Comparison of ENCODE assay signal across 16 cellular contexts in the genomic region with DNA sequence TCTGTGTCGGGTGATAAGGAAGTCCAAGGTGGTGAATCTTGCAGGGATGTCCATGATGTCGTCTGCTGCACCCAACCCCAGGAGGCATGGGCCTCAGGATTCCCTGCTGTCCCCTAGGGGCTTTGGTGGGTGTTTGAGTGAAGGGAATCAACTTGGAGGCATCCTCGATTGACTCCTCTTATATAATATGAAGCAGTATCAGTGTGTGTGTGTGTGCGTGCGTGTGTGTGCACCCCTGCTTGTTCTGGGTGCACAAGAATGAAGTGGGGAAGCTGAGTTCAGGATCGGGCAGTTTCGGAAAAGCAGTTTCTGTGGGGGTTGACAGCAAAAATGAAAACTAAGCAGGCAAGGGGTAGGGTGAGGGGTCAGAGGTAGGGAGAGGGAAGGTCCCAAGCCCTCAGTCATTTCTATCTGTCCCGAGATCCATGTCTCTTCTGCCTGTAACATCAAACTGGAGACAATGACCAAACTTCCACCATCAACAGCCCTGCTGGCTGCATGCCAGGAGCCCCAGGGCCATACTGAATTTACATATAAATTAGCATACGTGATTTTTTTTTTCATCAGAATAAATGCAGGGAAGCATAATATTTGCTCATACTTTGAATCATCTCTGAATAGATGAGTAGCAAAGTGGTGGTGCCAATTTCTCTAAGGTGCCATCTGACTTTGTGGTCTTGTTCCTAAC. TPM values are rescaled to one million over a fixed set of nuclear protein-coding genes. Genes with fewer than 3 reads are reported as not detected.
"Had no signal": no experiment of that assay in that cellular context is flagged by ENCODE, and none has a peak within 500 bp of the region (broad histone marks: within the 10 kb centered on the region; RNA-seq: fewer than 3 reads in every experiment).

No MANE protein-coding gene starts in this region.

- H3K9me3 ChIP-seq: adrenal gland, mucosa of descending colon, sigmoid colon, tibial nerve had no signal

- H3K36me3 ChIP-seq: adrenal gland, cardiac muscle cell, neural progenitor cell, sigmoid colon, tibial nerve had no signal

- H3K9ac ChIP-seq: neural progenitor cell had no signal

- H3K4me3 ChIP-seq: adrenal gland, cardiac muscle cell, mucosa of descending colon, neural progenitor cell had no signal

- DNase-seq: activated CD4-positive, alpha-beta T cell treated with anti-CD3 and anti-CD28 coated beads for 36 hours; activated CD4-positive, alpha-beta T cell treated with anti-CD3 and anti-CD28 coated beads, Interleukin-2, amount 50 U/mL, for 48 hours; activated gamma-delta T cell; adrenal gland; foreskin fibroblast; left ventricle myocardium superior; mucosa of descending colon; naive B cell; sigmoid colon; stimulated activated naive B cell treated with anti-CD40 and anti-IgM and Interleukin-4, amounts not matched to agents 10 μg/mL and 1 μg/mL and 100 μg/mL, for 72 hours; T-helper 17 cell had no signal

- ATAC-seq: activated CD4-positive, alpha-beta T cell treated with anti-CD3 and anti-CD28 coated beads for 36 hours; activated naive CD4-positive, alpha-beta T cell treated with anti-CD3 and anti-CD28 coated beads, Interleukin-2, amount 50 U/mL, for 72 hours; left ventricle myocardium superior; mucosa of descending colon; stimulated activated naive B cell treated with anti-CD40 and anti-IgM and Interleukin-4, amounts not matched to agents 10 μg/mL and 1 μg/mL and 100 μg/mL, for 72 hours; T-helper 17 cell had no signal

- H3K27ac ChIP-seq: adrenal gland, cardiac muscle cell, epithelial cell of prostate, neural progenitor cell, sigmoid colon, tibial nerve had no signal

- H3K27me3 ChIP-seq: neural progenitor cell had no signal

RNA-seq across cellular contexts. Expression of a gene that starts 2.0 kb away (rescaled TPM):
- total RNA-seq: activated CD4-positive, alpha-beta T cell treated with anti-CD3 and anti-CD28 coated beads for 36 hours; activated naive CD4-positive, alpha-beta T cell treated with anti-CD3 and anti-CD28 coated beads, Interleukin-2, amount 50 U/mL, for 72 hours; T-helper 17 cell had no signal
